ENCODE assay signal across 26 cellular contexts in genomic region chr1:220741825-220742224, GRCh38. TPM values are rescaled to one million over a fixed set of nuclear protein-coding genes. Genes with fewer than 3 reads are reported as not detected.
"Had no signal": no experiment of that assay in that cellular context is flagged by ENCODE, and none has a peak within 500 bp of the region (broad histone marks: within the 10 kb centered on the region; RNA-seq: fewer than 3 reads in every experiment).

No MANE protein-coding gene starts in this region.

- H3K27ac ChIP-seq: coronary artery, dorsolateral prefrontal cortex, esophagus squamous epithelium, gastrocnemius medialis, heart left ventricle, hepatocyte, left lung, lower lobe of right lung had no signal

- H3K4me1 ChIP-seq: esophagus squamous epithelium, gastrocnemius medialis, left lung, lower lobe of right lung had no signal

- FAIRE-seq: colon, endothelial cell of umbilical vein, kidney had no signal

- H3K27me3 ChIP-seq: gastrocnemius medialis, hepatocyte, left lung had no signal

- H3K9me3 ChIP-seq: esophagus squamous epithelium, gastrocnemius medialis, heart left ventricle, left lung, lower lobe of right lung, mucosa of descending colon had no signal

- H3K79me2 ChIP-seq: hepatocyte had no signal

- H3K4me3 ChIP-seq: coronary artery, dorsolateral prefrontal cortex, esophagus squamous epithelium, gastrocnemius medialis, heart left ventricle, hepatocyte, left lung, lower lobe of right lung, mucosa of descending colon had no signal

- H2AFZ ChIP-seq: hepatocyte had no signal

- ATAC-seq: gastrocnemius medialis, heart left ventricle, left colon, left lung, left ventricle myocardium superior, lower lobe of right lung, mucosa of descending colon had no signal

- H3K36me3 ChIP-seq: esophagus squamous epithelium, gastrocnemius medialis, heart left ventricle, left lung, lower lobe of right lung had no signal

- H3K4me2 ChIP-seq: hepatocyte had no signal

- DNase-seq: dermis blood vessel endothelial cell; dorsolateral prefrontal cortex; effector CD4-positive, alpha-beta T cell; effector memory CD4-positive, alpha-beta T cell; esophagus squamous epithelium; foreskin fibroblast; foreskin melanocyte; gastrocnemius medialis; heart left ventricle; hypothalamus; immature natural killer cell; islet precursor cell; kidney; kidney glomerular epithelial cell; left colon; left lung; left ventricle myocardium superior; lower lobe of right lung; mesenchymal stem cell; mucosa of descending colon; naive B cell had no signal

RNA-seq across cellular contexts. Expression of gene C1orf115, which starts 51.7 kb away (rescaled TPM):
- total RNA-seq: myocyte had no signal
